ENCODE assay signal across 8 cellular contexts in the genomic region with DNA sequence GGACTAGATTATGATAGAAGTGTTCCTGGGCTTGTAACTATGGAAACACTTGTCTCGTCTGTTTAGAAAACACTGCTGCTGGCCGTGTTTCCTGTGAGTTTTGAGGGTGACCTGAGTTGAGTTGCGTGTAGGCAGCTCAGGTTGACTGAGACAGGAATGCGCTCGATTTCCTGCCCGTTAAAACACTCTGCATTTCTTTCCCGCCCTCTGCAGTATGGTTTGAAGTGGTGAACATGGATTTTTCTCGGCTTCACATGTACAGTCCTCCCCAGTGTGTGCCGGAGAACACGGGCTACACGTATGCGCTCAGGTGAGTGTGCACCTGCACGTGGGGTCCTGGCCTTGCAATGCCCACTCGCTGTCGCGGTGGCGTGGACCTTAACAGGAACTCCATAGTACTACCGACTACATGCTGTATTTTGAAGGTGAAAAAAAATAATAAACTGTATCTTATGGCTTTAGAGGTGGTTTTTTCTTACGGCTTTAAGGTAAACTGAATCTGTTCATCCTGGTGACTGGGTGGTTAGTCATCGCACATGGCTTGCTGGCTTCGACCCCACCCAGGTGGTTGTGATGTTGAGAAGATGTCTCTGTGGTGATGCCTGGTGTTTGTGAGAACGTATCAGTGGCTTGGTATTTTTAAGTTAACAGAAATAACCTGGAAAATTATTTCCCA.
DNase-seq lines count a peak whose midpoint lies in the region; ATAC-seq lines count a peak whose summit lies in the region.

A gene with protein sequence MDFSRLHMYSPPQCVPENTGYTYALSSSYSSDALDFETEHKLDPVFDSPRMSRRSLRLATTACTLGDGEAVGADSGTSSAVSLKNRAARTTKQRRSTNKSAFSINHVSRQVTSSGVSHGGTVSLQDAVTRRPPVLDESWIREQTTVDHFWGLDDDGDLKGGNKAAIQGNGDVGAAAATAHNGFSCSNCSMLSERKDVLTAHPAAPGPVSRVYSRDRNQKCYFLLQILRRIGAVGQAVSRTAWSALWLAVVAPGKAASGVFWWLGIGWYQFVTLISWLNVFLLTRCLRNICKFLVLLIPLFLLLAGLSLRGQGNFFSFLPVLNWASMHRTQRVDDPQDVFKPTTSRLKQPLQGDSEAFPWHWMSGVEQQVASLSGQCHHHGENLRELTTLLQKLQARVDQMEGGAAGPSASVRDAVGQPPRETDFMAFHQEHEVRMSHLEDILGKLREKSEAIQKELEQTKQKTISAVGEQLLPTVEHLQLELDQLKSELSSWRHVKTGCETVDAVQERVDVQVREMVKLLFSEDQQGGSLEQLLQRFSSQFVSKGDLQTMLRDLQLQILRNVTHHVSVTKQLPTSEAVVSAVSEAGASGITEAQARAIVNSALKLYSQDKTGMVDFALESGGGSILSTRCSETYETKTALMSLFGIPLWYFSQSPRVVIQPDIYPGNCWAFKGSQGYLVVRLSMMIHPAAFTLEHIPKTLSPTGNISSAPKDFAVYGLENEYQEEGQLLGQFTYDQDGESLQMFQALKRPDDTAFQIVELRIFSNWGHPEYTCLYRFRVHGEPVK (plus strand): TSS at position 185 of the 676 bp plus-strand sequence. CDS start 49 bp downstream, at position 234.

- peak within 1 kb of the TSS; percentile 78 for H3K27ac ChIP-seq in cingulate gyrus (ENCODE audit: low read depth, low read length)

- H3K9me3 Mint-ChIP-seq in memory B cell, result no peaks in the 10 kb centered on the region

- peak within 1 kb of the TSS; percentile 93 for H3K27ac Mint-ChIP-seq in memory B cell

- no peaks in the 10 kb centered on the region for H3K27me3 Mint-ChIP-seq in memory B cell

- ATAC-seq in GM19023 (IDR thresholded peaks at IDR 0.05; ENCODE audit: unreplicated experiment) (peak; percentile 32), HG03280 (IDR thresholded peaks at IDR 0.05; ENCODE audit: unreplicated experiment) (peak; percentile 48), memory B cell (ENCODE audit: low read depth) (peak; percentile 65)

- peak; percentile 63 for DNase-seq in activated CD4-positive, alpha-beta T cell treated with anti-CD3 and anti-CD28 coated beads for 1 hour
- DNase-seq in memory B cell (ENCODE audit: low spot score in 2 of 2), result no peak
- DNase-seq in stimulated activated CD8-positive, alpha-beta memory T cell treated with anti-CD3 and anti-CD28 coated beads, Interleukin-4, amount 100 ng/mL, for 4 hours (ENCODE audit: low read depth in 2 of 2, low spot score in 1 of 2), result peak; percentile 30 to 44
- DNase-seq in NCI-H446 (lab: John Stamatoyannopoulos, UW), result no peak
- DNase-seq in OCI-M2 (lab: John Stamatoyannopoulos, UW; ENCODE audit: unreplicated experiment), result no peak

- H3K36me3 Mint-ChIP-seq in memory B cell, result peaks cover 14% of the 10 kb centered on the region

- peak within 1 kb of the TSS; percentile 85 for H3K4me3 Mint-ChIP-seq in memory B cell

- H3K4me1 Mint-ChIP-seq in memory B cell, result peaks cover 33% of the 10 kb centered on the region

Comparison
In these comparisons a context has a peak if more than half of its experiments do, and no peak if none do; other contexts are left out.
1. DNase-seq: peak in activated CD4-positive, alpha-beta T cell treated with anti-CD3 and anti-CD28 coated beads for 1 hour (single experiment) and stimulated activated CD8-positive, alpha-beta memory T cell treated with anti-CD3 and anti-CD28 coated beads, Interleukin-4, amount 100 ng/mL, for 4 hours (2 of 2); none in memory B cell (0 of 2), NCI-H446 (0 of 2) and OCI-M2 (single experiment).
2. Peak in every context shown above with its lines, with median percentiles within 50 percentile points of each other: ATAC-seq.